1 cellular context compared by ENCODE assay signal in the genomic region with DNA sequence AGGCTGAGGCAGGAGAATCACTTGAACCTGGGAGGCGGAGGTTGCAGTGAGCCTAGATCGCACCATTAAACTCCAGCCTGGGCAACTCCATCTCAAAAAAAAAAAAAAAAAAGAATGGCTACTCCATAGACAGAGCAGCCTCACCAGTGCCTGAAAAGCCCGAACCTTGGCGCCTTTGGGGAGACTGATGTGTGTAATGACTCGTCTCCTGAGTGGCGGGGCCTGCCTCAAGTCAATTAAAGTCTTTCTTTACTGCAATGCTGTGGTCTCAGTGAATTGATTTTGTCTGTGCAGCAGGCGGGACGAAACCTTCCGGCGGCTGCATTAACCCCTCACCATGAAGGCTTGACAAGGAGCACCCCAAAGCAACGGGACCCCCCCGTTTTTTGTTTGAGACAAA.
A peak's percentile ranks its signal among the peaks of the same experiment; 100 is the strongest.
TF ChIP-seq lines count a peak whose summit lies in the region.

No MANE protein-coding gene starts in this region.

TF ChIP-seq in K562, 482 proteins besides CTCF, POLR2A, EP300 and RAD21:
- TF ChIP-seq, protein P1, sequence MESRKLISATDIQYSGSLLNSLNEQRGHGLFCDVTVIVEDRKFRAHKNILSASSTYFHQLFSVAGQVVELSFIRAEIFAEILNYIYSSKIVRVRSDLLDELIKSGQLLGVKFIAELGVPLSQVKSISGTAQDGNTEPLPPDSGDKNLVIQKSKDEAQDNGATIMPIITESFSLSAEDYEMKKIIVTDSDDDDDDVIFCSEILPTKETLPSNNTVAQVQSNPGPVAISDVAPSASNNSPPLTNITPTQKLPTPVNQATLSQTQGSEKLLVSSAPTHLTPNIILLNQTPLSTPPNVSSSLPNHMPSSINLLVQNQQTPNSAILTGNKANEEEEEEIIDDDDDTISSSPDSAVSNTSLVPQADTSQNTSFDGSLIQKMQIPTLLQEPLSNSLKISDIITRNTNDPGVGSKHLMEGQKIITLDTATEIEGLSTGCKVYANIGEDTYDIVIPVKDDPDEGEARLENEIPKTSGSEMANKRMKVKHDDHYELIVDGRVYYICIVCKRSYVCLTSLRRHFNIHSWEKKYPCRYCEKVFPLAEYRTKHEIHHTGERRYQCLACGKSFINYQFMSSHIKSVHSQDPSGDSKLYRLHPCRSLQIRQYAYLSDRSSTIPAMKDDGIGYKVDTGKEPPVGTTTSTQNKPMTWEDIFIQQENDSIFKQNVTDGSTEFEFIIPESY (CRISPR knock-in tag; IDR thresholded peaks at IDR 0.05) = peak; percentile 75
- TF ChIP-seq ZNF212 (CRISPR knock-in tag; IDR thresholded peaks at IDR 0.05) = no peak
